In genomic region chr13:52130641-52131040, GRCh38 we compare ENCODE assay signal across 21 cellular contexts. TPM values are rescaled to one million over a fixed set of nuclear protein-coding genes. Genes with fewer than 3 reads are reported as not detected.
DNase-seq lines count a peak whose midpoint lies in the region; ATAC-seq lines count a peak whose summit lies in the region.
"Had no signal": no experiment of that assay in that cellular context is flagged by ENCODE, and none has a peak within 500 bp of the region (broad histone marks: within the 10 kb centered on the region; RNA-seq: fewer than 3 reads in every experiment).

No MANE protein-coding gene starts in this region.

- no peaks in the 10 kb centered on the region for H3K27me3 ChIP-seq in adipocyte (replicated peaks; ENCODE audit: control insufficient read depth, insufficient read depth, low read length)

- no peak for ATAC-seq in GM21390 (IDR thresholded peaks at IDR 0.05; ENCODE audit: unreplicated experiment)
- ATAC-seq: CD8-positive, alpha-beta T cell had no signal

- H3K9ac ChIP-seq in adipocyte (ENCODE audit: low read length): no peak overlapping the region
- H3K9ac ChIP-seq: BLaER1 treated with 17β-estradiol and CSF1 and Interleukin-3, amounts not matched to agents 10 nM and 100 nM had no signal

- no peak overlapping the region for H3K4me3 ChIP-seq in adipocyte (ENCODE audit: low read length)
- H3K4me3 ChIP-seq: BLaER1 treated with 17β-estradiol and CSF1 and Interleukin-3, amounts not matched to agents 10 nM and 100 nM had no signal

- DNase-seq in EL (peak; percentile 10), NCI-H226 (peak; percentile 42), adipocyte (ENCODE audit: low read depth) (peak; percentile 6), renal cortical epithelial cell (ENCODE audit: low read depth) (peak; percentile 1), occipital lobe (lab: John Stamatoyannopoulos, UW) (no peak)
- DNase-seq in activated T-cell treated with anti-CD3 and anti-CD28 coated beads, Interleukin-2, amount 50 U/mL, for 48 hours: no peak
- DNase-seq: Caco-2; CD8-positive, alpha-beta T cell; KG1; NCI-H1092; NCI-H1417 treated with DMSO at 0.1 percent for 48 hours; NCI-H1694 treated with DMSO at 0.1 percent for 48 hours; NCI-H2081; NCI-H2227 treated with DMSO at 0.1 percent for 48 hours; NCI-H510A; NCI-H69; OCI-M1; SHP77 had no signal

- H3K4me1 ChIP-seq in adipocyte (ENCODE audit: control insufficient read depth, insufficient read depth, low read length): peaks cover 12% of the 10 kb centered on the region

- H3K9me3 ChIP-seq in adipocyte (ENCODE audit: control insufficient read depth, low read length): peaks cover 4% of the 10 kb centered on the region
- H3K9me3 ChIP-seq: BLaER1 treated with 17β-estradiol and CSF1 and Interleukin-3, amounts not matched to agents 10 nM and 100 nM; Caco-2 had no signal

- peaks cover 43% of the 10 kb centered on the region for H3K36me3 ChIP-seq in adipocyte (ENCODE audit: control insufficient read depth, insufficient read depth, low read length, severe bottlenecking)

RNA-seq across cellular contexts. Expression of gene NEK5, which starts 1.8 kb away (rescaled TPM):
- 0.17 and 1.4 TPM in 2 replicates for total RNA-seq in renal cortical epithelial cell
- 0.94 TPM for total RNA-seq in occipital lobe
- total RNA-seq: CD8-positive, alpha-beta T cell; T-helper 1 cell treated with Interleukin-12 subunit alpha and Interleukin-12 subunit beta and Interleukin-4 antibody, amounts not matched to agents 30 ng/mL and 1 ng/mL, for 36 hours had no signal

RNA-seq across cellular contexts. Expression of gene NEK3, which starts 28.8 kb away (rescaled TPM):
- total RNA-seq in renal cortical epithelial cell (9.6 and 11.9 TPM in 2 replicates), occipital lobe (11.4 TPM)

Comparison
In these comparisons a context has a peak if more than half of its experiments do, and no peak if none do; other contexts are left out.
1. DNase-seq: peak in EL (single experiment), NCI-H226 (single experiment), adipocyte (single experiment) and renal cortical epithelial cell (single experiment); none in activated T-cell treated with anti-CD3 and anti-CD28 coated beads, Interleukin-2, amount 50 U/mL, for 48 hours (0 of 2) and occipital lobe (single experiment).